ENCODE assay signal across 2 cellular contexts in the genomic region with DNA sequence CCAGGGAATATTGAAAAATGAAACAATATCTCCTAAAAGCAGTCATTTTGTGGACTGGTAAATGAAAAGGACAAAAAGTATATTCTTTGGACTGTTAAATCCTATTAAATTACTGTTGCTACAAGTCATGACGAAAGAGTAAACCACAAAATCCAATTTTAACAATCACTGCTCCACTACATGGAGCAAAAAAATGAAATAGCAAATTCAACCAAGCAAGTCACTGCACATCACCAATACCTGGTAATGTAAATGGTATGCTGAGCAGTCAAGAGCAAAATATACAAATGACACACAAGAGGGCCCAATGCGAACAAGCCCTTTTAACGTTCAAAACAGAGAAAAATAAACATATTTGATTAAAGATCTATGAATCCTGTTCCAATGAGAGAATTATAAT.
TF ChIP-seq lines count a peak whose summit lies in the region.

No MANE protein-coding gene starts in this region.

TF ChIP-seq in SK-N-SH treated with all-trans-retinoic acid at 6 μM for 48 hours, 23 proteins besides CTCF, POLR2A, EP300 and RAD21 (continued from another document):
- TF ChIP-seq ZFP3 (CRISPR knock-in tag; IDR thresholded peaks at IDR 0.05) (no peak), ISL1 (CRISPR knock-in tag; IDR thresholded peaks at IDR 0.05) (no peak), ZC3H10 (CRISPR knock-in tag; IDR thresholded peaks at IDR 0.05) (no peak), PPARA (CRISPR knock-in tag; IDR thresholded peaks at IDR 0.05; ENCODE audit: borderline replicate concordance) (no peak), BACH2 (CRISPR knock-in tag; IDR thresholded peaks at IDR 0.05; ENCODE audit: borderline replicate concordance) (no peak), ARNTL (CRISPR knock-in tag; IDR thresholded peaks at IDR 0.05; ENCODE audit: borderline replicate concordance, low read depth) (no peak), TCF4 (CRISPR knock-in tag; IDR thresholded peaks at IDR 0.05; ENCODE audit: borderline replicate concordance) (no peak), TOX (CRISPR knock-in tag; IDR thresholded peaks at IDR 0.05; ENCODE audit: borderline replicate concordance) (no peak), SNAI2 (CRISPR knock-in tag; IDR thresholded peaks at IDR 0.05) (no peak), GLIS3 (CRISPR knock-in tag; IDR thresholded peaks at IDR 0.05) (no peak), ZNF565 (CRISPR knock-in tag; conservative IDR thresholded peaks at IDR 0.05; ENCODE audit: low read depth) (no peak), OSR1 (CRISPR knock-in tag; IDR thresholded peaks at IDR 0.05) (no peak), ZFP30 (CRISPR knock-in tag; IDR thresholded peaks at IDR 0.05) (no peak)
- TF ChIP-seq, protein P1, sequence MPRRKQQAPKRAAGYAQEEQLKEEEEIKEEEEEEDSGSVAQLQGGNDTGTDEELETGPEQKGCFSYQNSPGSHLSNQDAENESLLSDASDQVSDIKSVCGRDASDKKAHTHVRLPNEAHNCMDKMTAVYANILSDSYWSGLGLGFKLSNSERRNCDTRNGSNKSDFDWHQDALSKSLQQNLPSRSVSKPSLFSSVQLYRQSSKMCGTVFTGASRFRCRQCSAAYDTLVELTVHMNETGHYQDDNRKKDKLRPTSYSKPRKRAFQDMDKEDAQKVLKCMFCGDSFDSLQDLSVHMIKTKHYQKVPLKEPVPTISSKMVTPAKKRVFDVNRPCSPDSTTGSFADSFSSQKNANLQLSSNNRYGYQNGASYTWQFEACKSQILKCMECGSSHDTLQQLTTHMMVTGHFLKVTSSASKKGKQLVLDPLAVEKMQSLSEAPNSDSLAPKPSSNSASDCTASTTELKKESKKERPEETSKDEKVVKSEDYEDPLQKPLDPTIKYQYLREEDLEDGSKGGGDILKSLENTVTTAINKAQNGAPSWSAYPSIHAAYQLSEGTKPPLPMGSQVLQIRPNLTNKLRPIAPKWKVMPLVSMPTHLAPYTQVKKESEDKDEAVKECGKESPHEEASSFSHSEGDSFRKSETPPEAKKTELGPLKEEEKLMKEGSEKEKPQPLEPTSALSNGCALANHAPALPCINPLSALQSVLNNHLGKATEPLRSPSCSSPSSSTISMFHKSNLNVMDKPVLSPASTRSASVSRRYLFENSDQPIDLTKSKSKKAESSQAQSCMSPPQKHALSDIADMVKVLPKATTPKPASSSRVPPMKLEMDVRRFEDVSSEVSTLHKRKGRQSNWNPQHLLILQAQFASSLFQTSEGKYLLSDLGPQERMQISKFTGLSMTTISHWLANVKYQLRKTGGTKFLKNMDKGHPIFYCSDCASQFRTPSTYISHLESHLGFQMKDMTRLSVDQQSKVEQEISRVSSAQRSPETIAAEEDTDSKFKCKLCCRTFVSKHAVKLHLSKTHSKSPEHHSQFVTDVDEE (CRISPR knock-in tag; IDR thresholded peaks at IDR 0.05): no peak
- TF ChIP-seq, protein P2, sequence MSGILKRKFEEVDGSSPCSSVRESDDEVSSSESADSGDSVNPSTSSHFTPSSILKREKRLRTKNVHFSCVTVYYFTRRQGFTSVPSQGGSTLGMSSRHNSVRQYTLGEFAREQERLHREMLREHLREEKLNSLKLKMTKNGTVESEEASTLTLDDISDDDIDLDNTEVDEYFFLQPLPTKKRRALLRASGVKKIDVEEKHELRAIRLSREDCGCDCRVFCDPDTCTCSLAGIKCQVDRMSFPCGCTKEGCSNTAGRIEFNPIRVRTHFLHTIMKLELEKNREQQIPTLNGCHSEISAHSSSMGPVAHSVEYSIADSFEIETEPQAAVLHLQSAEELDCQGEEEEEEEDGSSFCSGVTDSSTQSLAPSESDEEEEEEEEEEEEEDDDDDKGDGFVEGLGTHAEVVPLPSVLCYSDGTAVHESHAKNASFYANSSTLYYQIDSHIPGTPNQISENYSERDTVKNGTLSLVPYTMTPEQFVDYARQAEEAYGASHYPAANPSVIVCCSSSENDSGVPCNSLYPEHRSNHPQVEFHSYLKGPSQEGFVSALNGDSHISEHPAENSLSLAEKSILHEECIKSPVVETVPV (CRISPR knock-in tag; IDR thresholded peaks at IDR 0.05): no peak
- TF ChIP-seq, protein P3, sequence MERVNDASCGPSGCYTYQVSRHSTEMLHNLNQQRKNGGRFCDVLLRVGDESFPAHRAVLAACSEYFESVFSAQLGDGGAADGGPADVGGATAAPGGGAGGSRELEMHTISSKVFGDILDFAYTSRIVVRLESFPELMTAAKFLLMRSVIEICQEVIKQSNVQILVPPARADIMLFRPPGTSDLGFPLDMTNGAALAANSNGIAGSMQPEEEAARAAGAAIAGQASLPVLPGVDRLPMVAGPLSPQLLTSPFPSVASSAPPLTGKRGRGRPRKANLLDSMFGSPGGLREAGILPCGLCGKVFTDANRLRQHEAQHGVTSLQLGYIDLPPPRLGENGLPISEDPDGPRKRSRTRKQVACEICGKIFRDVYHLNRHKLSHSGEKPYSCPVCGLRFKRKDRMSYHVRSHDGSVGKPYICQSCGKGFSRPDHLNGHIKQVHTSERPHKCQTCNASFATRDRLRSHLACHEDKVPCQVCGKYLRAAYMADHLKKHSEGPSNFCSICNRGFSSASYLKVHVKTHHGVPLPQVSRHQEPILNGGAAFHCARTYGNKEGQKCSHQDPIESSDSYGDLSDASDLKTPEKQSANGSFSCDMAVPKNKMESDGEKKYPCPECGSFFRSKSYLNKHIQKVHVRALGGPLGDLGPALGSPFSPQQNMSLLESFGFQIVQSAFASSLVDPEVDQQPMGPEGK (CRISPR knock-in tag; IDR thresholded peaks at IDR 0.05; ENCODE audit: borderline replicate concordance): no peak

TF ChIP-seq in SK-N-SH, 30 proteins besides CTCF, POLR2A, EP300 and RAD21 (continued from another document):
- TF ChIP-seq RCOR1 (IDR thresholded peaks at IDR 0.05; ENCODE audit: low read length): no peak
- no peak for TF ChIP-seq GATA2 (CRISPR knock-in tag; IDR thresholded peaks at IDR 0.05)
- TF ChIP-seq, protein P4, sequence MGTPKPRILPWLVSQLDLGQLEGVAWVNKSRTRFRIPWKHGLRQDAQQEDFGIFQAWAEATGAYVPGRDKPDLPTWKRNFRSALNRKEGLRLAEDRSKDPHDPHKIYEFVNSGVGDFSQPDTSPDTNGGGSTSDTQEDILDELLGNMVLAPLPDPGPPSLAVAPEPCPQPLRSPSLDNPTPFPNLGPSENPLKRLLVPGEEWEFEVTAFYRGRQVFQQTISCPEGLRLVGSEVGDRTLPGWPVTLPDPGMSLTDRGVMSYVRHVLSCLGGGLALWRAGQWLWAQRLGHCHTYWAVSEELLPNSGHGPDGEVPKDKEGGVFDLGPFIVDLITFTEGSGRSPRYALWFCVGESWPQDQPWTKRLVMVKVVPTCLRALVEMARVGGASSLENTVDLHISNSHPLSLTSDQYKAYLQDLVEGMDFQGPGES (IDR thresholded peaks at IDR 0.05; ENCODE audit: low read depth, low read length): no peak
- no peak for TF ChIP-seq FOXJ3 (CRISPR knock-in tag; IDR thresholded peaks at IDR 0.05)
- TF ChIP-seq EZH2phosphoT487 (IDR thresholded peaks at IDR 0.05; ENCODE audit: borderline replicate concordance, low read depth): no peak
- no peak for TF ChIP-seq POLR2AphosphoS5 (IDR thresholded peaks at IDR 0.05; ENCODE audit: low read depth, low read length)
- no peak for TF ChIP-seq RFX5 (IDR thresholded peaks at IDR 0.05; ENCODE audit: low read length)
